In genomic region chr14:31420013-31420318, GRCh38 we compare ENCODE assay signal across 8 cellular contexts. TPM values are rescaled to one million over a fixed set of nuclear protein-coding genes. Genes with fewer than 3 reads are reported as not detected.
DNase-seq lines count a peak whose midpoint lies in the region; ATAC-seq, FAIRE-seq and TF ChIP-seq lines count a peak whose summit lies in the region.

No MANE protein-coding gene starts in this region.

- intact Hi-C loops in breast epithelium (cut with DNase I; ENCODE audit: low total_unique reads) = no loop called here

- H3K36me3 ChIP-seq in breast epithelium = no peaks in the 10 kb centered on the region
- H3K36me3 ChIP-seq in small intestine (ENCODE audit: control insufficient read depth in 2 of 2, insufficient read depth in 2 of 2, low read length in 2 of 2) = no peaks in the 10 kb centered on the region

- H3K27me3 ChIP-seq in breast epithelium (no peaks in the 10 kb centered on the region), small intestine (ENCODE audit: control insufficient read depth in 2 of 2, insufficient read depth in 2 of 2, low read length in 2 of 2) (no peaks in the 10 kb centered on the region)

- FAIRE-seq in small intestine (lab: Jason Lieb, UNC) = no peak

- WGBS in small intestine, 3 donors = 0 to 1% (median 0%) methylated on average over 27 of the region's 27 CpGs

- H3K4me3 ChIP-seq in breast epithelium (peak overlapping the region; percentile 92 to 97 (median 93)), small intestine (ENCODE audit: low read depth in 1 of 2, low read length in 2 of 2) (peak overlapping the region; percentile 81 to 90)

- ATAC-seq in HG02870 (IDR thresholded peaks at IDR 0.05; ENCODE audit: unreplicated experiment) = peak; percentile 15

- no peaks in the 10 kb centered on the region for H3K9me3 ChIP-seq in breast epithelium
- no peaks in the 10 kb centered on the region for H3K9me3 ChIP-seq in small intestine (ENCODE audit: control insufficient read depth, low read depth)

- no peaks in the 10 kb centered on the region for H3K4me1 ChIP-seq in breast epithelium
- H3K4me1 ChIP-seq in small intestine (ENCODE audit: control insufficient read depth in 2 of 2, insufficient read depth in 1 of 2, low read depth in 1 of 2, low read length in 1 of 2) = no peaks in the 10 kb centered on the region

- peak; percentile 23 to 32 for DNase-seq in stimulated activated CD4-positive, alpha-beta T cell treated with anti-CD3 and anti-CD28 coated beads, Interleukin-2, amount 100 ng/mL, for 24 hours
- DNase-seq in stimulated activated CD4-positive, alpha-beta T cell treated with anti-CD3 and anti-CD28 coated beads, Interleukin-2, amount 100 ng/mL, for 48 hours = no peak
- DNase-seq in NCI-H69 (lab: John Stamatoyannopoulos, UW) (peak; percentile 62), breast epithelium (ENCODE audit: low spot score in 2 of 2) (peak; percentile 23 to 56), iPS-NIHi7 (ENCODE audit: extremely low spot score) (peak; percentile 77), small intestine (peak; percentile 81), NCI-H82 treated with DMSO at 0.1 percent for 48 hours (lab: John Stamatoyannopoulos, UW; ENCODE audit: unreplicated experiment) (no peak)

- no peak for TF ChIP-seq CTCF in breast epithelium (IDR thresholded peaks at IDR 0.05)

- no peak for TF ChIP-seq POLR2A in breast epithelium (IDR thresholded peaks at IDR 0.05)

- H3K27ac ChIP-seq in breast epithelium (peak overlapping the region; percentile 85 to 88), small intestine (ENCODE audit: low read depth in 1 of 2, low read length in 1 of 2) (peak overlapping the region; percentile 88 to 94)

RNA-seq across cellular contexts. Expression of gene HEATR5A, which starts 0.4 kb away (rescaled TPM):
- total RNA-seq in breast epithelium = 10 to 100 TPM; 24.6 to 43.9 (median 34.7) TPM
- polyA plus RNA-seq in small intestine = 10 to 100 TPM in 1 of 3 donors, 1 to 10 TPM in 2; 8.1 to 21.2 (median 8.4) TPM

RNA-seq across cellular contexts. Expression of gene DTD2, which starts 37.3 kb away (rescaled TPM):
- total RNA-seq in breast epithelium = 10 to 100 TPM; 31.5 to 40.0 (median 39.4) TPM
- polyA plus RNA-seq in small intestine = 10 to 100 TPM in 1 of 3 donors, 1 to 10 TPM in 2; 5.4 to 16.4 (median 9.5) TPM

Comparison
In these comparisons a context has a peak if more than half of its experiments do, and no peak if none do; other contexts are left out.
1. DNase-seq: peak in stimulated activated CD4-positive, alpha-beta T cell treated with anti-CD3 and anti-CD28 coated beads, Interleukin-2, amount 100 ng/mL, for 24 hours (2 of 2), NCI-H69 (single experiment), breast epithelium (2 of 2), iPS-NIHi7 (single experiment) and small intestine (single experiment); none in stimulated activated CD4-positive, alpha-beta T cell treated with anti-CD3 and anti-CD28 coated beads, Interleukin-2, amount 100 ng/mL, for 48 hours (0 of 2) and NCI-H82 treated with DMSO at 0.1 percent for 48 hours (single experiment).